6 cellular contexts compared by ENCODE assay signal in genomic region chr4:9169791-9170459, GRCh38. TPM values are rescaled to one million over a fixed set of nuclear protein-coding genes. Genes with fewer than 3 reads are reported as not detected.
"Had no signal": no experiment of that assay in that cellular context is flagged by ENCODE, and none has a peak within 500 bp of the region (broad histone marks: within the 10 kb centered on the region; RNA-seq: fewer than 3 reads in every experiment).

Gene FAM90A26 (plus strand): TSS chr4:9170409. CDS start chr4:9173173, 2,764 bp downstream.

RNA-seq across cellular contexts. Expression of gene FAM90A26, which starts in this region (rescaled TPM):
- total RNA-seq: GM23248, H4, H7, HT-29, IMR-90, K562 had no signal
